ENCODE assay signal across 26 cellular contexts in the genomic region with DNA sequence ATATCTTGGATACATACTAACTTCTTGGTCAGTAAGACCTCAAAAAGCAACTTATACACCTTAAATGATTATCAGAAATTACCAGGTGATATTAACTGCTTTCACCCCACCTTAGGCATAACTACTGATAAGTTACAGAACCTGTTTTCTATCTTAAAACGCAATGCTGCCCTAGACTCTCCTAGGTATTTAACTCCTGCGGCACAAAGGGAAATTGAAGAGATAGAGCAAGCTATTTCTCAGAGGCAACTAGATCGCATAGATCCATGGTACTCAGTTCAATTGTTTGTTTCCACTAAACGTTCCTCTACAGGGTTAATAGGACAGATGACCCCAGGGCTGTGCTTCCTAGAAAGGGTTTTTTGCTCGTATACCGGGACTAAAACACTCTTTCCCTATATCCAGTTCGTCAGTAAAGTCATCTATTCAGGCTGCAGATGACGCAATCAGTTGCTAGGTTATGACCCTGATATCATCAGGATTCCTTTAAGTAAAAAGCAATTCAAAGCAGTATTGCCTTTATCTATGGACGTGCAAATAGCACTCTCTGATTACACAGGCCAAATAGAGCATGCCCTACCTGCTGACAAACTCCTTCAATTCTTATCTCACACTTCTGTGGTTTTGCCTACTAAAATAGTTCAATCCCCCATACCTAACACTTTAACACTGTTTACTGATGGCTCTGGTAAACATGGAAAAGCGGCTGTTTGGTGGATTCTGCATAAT.
"Had no signal": no experiment of that assay in that cellular context is flagged by ENCODE, and none has a peak within 500 bp of the region (broad histone marks: within the 10 kb centered on the region; RNA-seq: fewer than 3 reads in every experiment).

No MANE protein-coding gene starts in this region.

- DNase-seq: activated CD4-positive, alpha-beta T cell treated with anti-CD3 and anti-CD28 coated beads for 4 hours; activated CD4-positive, alpha-beta T cell treated with anti-CD3 and anti-CD28 coated beads, Interleukin-2, amount 50 U/mL, for 48 hours; activated CD8-positive, alpha-beta memory T cell treated with anti-CD3 and anti-CD28 coated beads, Interleukin-2, amount 10 ng/mL, durations not matched to agents 7 days and 5 days; activated effector memory CD4-positive, alpha-beta T cell treated with Interleukin-2 at 50 U/mL for 16 hours; activated naive CD4-positive, alpha-beta T cell; activated naive CD8-positive, alpha-beta T cell treated with anti-CD3 and anti-CD28 coated beads, Interleukin-2, amount 50 U/mL, for 24 hours; activated T-cell treated with anti-CD3 and anti-CD28 coated beads, Interleukin-2, amount 50 U/mL, for 24 hours; amniotic stem cell; body of pancreas; central memory CD4-positive, alpha-beta T cell; MG63; NCI-H1105 treated with DMSO at 0.1 percent for 48 hours; NCI-H1436 treated with DMSO at 0.1 percent for 48 hours; NCI-H187; NCI-H2081; NCI-H510A treated with DMSO at 0.1 percent for 48 hours; NCI-H69; NK-92 treated with Interleukin-12 subunit alpha and Interleukin-12 subunit beta, amount 100 ng/mL, for 24 hours; Peyer's patch; Right ventricle myocardium superior; SJCRH30 had no signal

- H3K4me1 Mint-ChIP-seq: activated CD8-positive, alpha-beta memory T cell treated with anti-CD3 and anti-CD28 coated beads, Interleukin-2, amount 10 ng/mL, durations not matched to agents 7 days and 5 days; activated naive CD8-positive, alpha-beta T cell treated with anti-CD3 and anti-CD28 coated beads, Interleukin-2, amount 50 U/mL, for 24 hours had no signal

- H3K9me3 Mint-ChIP-seq: activated T-helper 1 cell treated with anti-CD3 and anti-CD28 coated beads, Interleukin-12 subunit alpha, Interleukin-12 subunit beta, Interleukin-2, Interleukin-4 antibody, amounts not matched to agents 30 ng/mL and 10 ng/mL and 1 ng/mL, durations not matched to agents 14 hours and 24 hours and 36 hours; T-helper 1 cell treated with Interleukin-12 subunit alpha and Interleukin-12 subunit beta and Interleukin-4 antibody, amounts not matched to agents 30 μg/mL and 1 μg/mL, for 36 hours had no signal

- H3K4me3 Mint-ChIP-seq: activated CD8-positive, alpha-beta memory T cell treated with anti-CD3 and anti-CD28 coated beads, Interleukin-2, amount 10 ng/mL, durations not matched to agents 7 days and 5 days; activated naive CD8-positive, alpha-beta T cell treated with anti-CD3 and anti-CD28 coated beads, Interleukin-2, amount 50 U/mL, for 24 hours; activated T-cell treated with anti-CD3 and anti-CD28 coated beads, Interleukin-2, amount 50 U/mL, for 24 hours; activated T-helper 1 cell treated with anti-CD3 and anti-CD28 coated beads, Interleukin-12 subunit alpha, Interleukin-12 subunit beta, Interleukin-2, Interleukin-4 antibody, amounts not matched to agents 30 ng/mL and 10 ng/mL and 1 ng/mL, durations not matched to agents 14 hours and 24 hours and 36 hours; T-helper 1 cell treated with Interleukin-12 subunit alpha and Interleukin-12 subunit beta and Interleukin-4 antibody, amounts not matched to agents 30 μg/mL and 1 μg/mL, for 36 hours had no signal

- FAIRE-seq: bronchial epithelial cell had no signal

- H3K4me3 ChIP-seq: ascending aorta, body of pancreas, MG63, Peyer's patch, SJCRH30 had no signal

- H3K27me3 Mint-ChIP-seq: activated naive CD8-positive, alpha-beta T cell treated with anti-CD3 and anti-CD28 coated beads, Interleukin-2, amount 50 U/mL, for 24 hours; activated T-cell treated with anti-CD3 and anti-CD28 coated beads, Interleukin-2, amount 50 U/mL, for 24 hours had no signal

- H3K36me3 Mint-ChIP-seq: activated CD8-positive, alpha-beta memory T cell treated with anti-CD3 and anti-CD28 coated beads, Interleukin-2, amount 10 ng/mL, durations not matched to agents 7 days and 5 days; activated naive CD4-positive, alpha-beta T cell treated with anti-CD3 and anti-CD28 coated beads, Interleukin-2, amount 50 U/mL, for 72 hours had no signal

- H3K27ac Mint-ChIP-seq: activated CD8-positive, alpha-beta memory T cell treated with anti-CD3 and anti-CD28 coated beads, Interleukin-2, amount 10 ng/mL, durations not matched to agents 7 days and 5 days; activated naive CD4-positive, alpha-beta T cell treated with anti-CD3 and anti-CD28 coated beads, Interleukin-2, amount 50 U/mL, for 72 hours; activated naive CD8-positive, alpha-beta T cell treated with anti-CD3 and anti-CD28 coated beads, Interleukin-2, amount 50 U/mL, for 24 hours; activated T-cell treated with anti-CD3 and anti-CD28 coated beads, Interleukin-2, amount 50 U/mL, for 24 hours; activated T-helper 1 cell treated with anti-CD3 and anti-CD28 coated beads, Interleukin-12 subunit alpha, Interleukin-12 subunit beta, Interleukin-2, Interleukin-4 antibody, amounts not matched to agents 30 ng/mL and 10 ng/mL and 1 ng/mL, durations not matched to agents 14 hours and 24 hours and 36 hours; T-helper 1 cell treated with Interleukin-12 subunit alpha and Interleukin-12 subunit beta and Interleukin-4 antibody, amounts not matched to agents 30 μg/mL and 1 μg/mL, for 36 hours had no signal
